In genomic region chr11:8061555-8062428, GRCh38 we compare ENCODE assay signal across 13 cellular contexts. TPM values are rescaled to one million over a fixed set of nuclear protein-coding genes. Genes with fewer than 3 reads are reported as not detected.
"Had no signal": no experiment of that assay in that cellular context is flagged by ENCODE, and none has a peak within 500 bp of the region (broad histone marks: within the 10 kb centered on the region; RNA-seq: fewer than 3 reads in every experiment).

No MANE protein-coding gene starts in this region.

- H3K9me3 ChIP-seq: SJCRH30, upper lobe of left lung had no signal

- H3K36me3 Mint-ChIP-seq: activated naive CD4-positive, alpha-beta T cell treated with anti-CD3 and anti-CD28 coated beads, Interleukin-2, amount 10 ng/mL, durations not matched to agents 7 days and 5 days; immature natural killer cell; natural killer cell treated with Interleukin-12 subunit alpha and Interleukin-12 subunit beta and Interleukin-15 and Interleukin-18, amount 100 ng/mL, for 72 hours had no signal

- H3K4me3 Mint-ChIP-seq: activated naive CD4-positive, alpha-beta T cell treated with anti-CD3 and anti-CD28 coated beads, Interleukin-2, amount 10 ng/mL, durations not matched to agents 7 days and 5 days; activated T-helper 1 cell treated with anti-CD3 and anti-CD28 coated beads, Interleukin-12 subunit alpha, Interleukin-12 subunit beta, Interleukin-2, Interleukin-4 antibody, amounts not matched to agents 30 ng/mL and 10 ng/mL and 1 ng/mL, durations not matched to agents 14 hours and 24 hours and 36 hours; effector memory CD8-positive, alpha-beta T cell; immature natural killer cell; natural killer cell treated with Interleukin-12 subunit alpha and Interleukin-12 subunit beta and Interleukin-15 and Interleukin-18, amount 100 ng/mL, for 72 hours had no signal

- H3K27me3 ChIP-seq: SJCRH30, upper lobe of left lung had no signal

- H3K4me3 ChIP-seq: SJCRH30, upper lobe of left lung had no signal

- H3K27ac Mint-ChIP-seq: activated naive CD4-positive, alpha-beta T cell treated with anti-CD3 and anti-CD28 coated beads, Interleukin-2, amount 10 ng/mL, durations not matched to agents 7 days and 5 days; activated T-helper 1 cell treated with anti-CD3 and anti-CD28 coated beads, Interleukin-12 subunit alpha, Interleukin-12 subunit beta, Interleukin-2, Interleukin-4 antibody, amounts not matched to agents 30 ng/mL and 10 ng/mL and 1 ng/mL, durations not matched to agents 14 hours and 24 hours and 36 hours; effector memory CD8-positive, alpha-beta T cell; immature natural killer cell; natural killer cell treated with Interleukin-12 subunit alpha and Interleukin-12 subunit beta and Interleukin-15 and Interleukin-18, amount 100 ng/mL, for 72 hours had no signal

- H3K4me1 Mint-ChIP-seq: immature natural killer cell had no signal

- H3K4me1 ChIP-seq: SJCRH30 had no signal

- H3K9me3 Mint-ChIP-seq: activated naive CD4-positive, alpha-beta T cell treated with anti-CD3 and anti-CD28 coated beads, Interleukin-2, amount 10 ng/mL, durations not matched to agents 7 days and 5 days; activated T-helper 1 cell treated with anti-CD3 and anti-CD28 coated beads, Interleukin-12 subunit alpha, Interleukin-12 subunit beta, Interleukin-2, Interleukin-4 antibody, amounts not matched to agents 30 ng/mL and 10 ng/mL and 1 ng/mL, durations not matched to agents 14 hours and 24 hours and 36 hours; effector memory CD8-positive, alpha-beta T cell; immature natural killer cell; natural killer cell treated with Interleukin-12 subunit alpha and Interleukin-12 subunit beta and Interleukin-15 and Interleukin-18, amount 100 ng/mL, for 72 hours had no signal

- ATAC-seq: effector memory CD8-positive, alpha-beta T cell; natural killer cell treated with Interleukin-12 subunit alpha and Interleukin-12 subunit beta and Interleukin-15 and Interleukin-18, amount 100 ng/mL, for 72 hours had no signal

- H3K36me3 ChIP-seq: SJCRH30, upper lobe of left lung had no signal

- DNase-seq: activated CD4-positive, alpha-beta T cell treated with anti-CD3 and anti-CD28 coated beads, Interleukin-2, amount 50 U/mL, for 4 hours; activated CD4-positive, CD25-positive, alpha-beta regulatory T cell treated with anti-CD3 and anti-CD28 coated beads, Interleukin-2, amount 50 U/mL, for 72 hours; activated naive CD4-positive, alpha-beta T cell treated with anti-CD3 and anti-CD28 coated beads, Interleukin-2, amount 10 ng/mL, durations not matched to agents 7 days and 5 days; caudate nucleus; effector memory CD8-positive, alpha-beta T cell; immature natural killer cell; SJCRH30; small intestine; stimulated activated naive CD4-positive, alpha-beta T cell; T-helper 9 cell had no signal

- H3K27ac ChIP-seq: SJCRH30 had no signal

RNA-seq across cellular contexts. Expression of gene TUB, which starts 19.2 kb away (rescaled TPM):
- total RNA-seq: natural killer cell treated with Interleukin-12 subunit alpha and Interleukin-12 subunit beta and Interleukin-15 and Interleukin-18, amount 100 ng/mL, for 72 hours had no signal
